In genomic region chr13:20332361-20333096, GRCh38 we compare ENCODE assay signal across 14 cellular contexts.
DNase-seq lines count a peak whose midpoint lies in the region; ATAC-seq and TF ChIP-seq lines count a peak whose summit lies in the region.
"Had no signal": no experiment of that assay in that cellular context is flagged by ENCODE, and none has a peak within 500 bp of the region (broad histone marks: within the 10 kb centered on the region; RNA-seq: fewer than 3 reads in every experiment).

No MANE protein-coding gene starts in this region.

- intact Hi-C loops in right cardiac atrium (cut with DNase I) (no loop called here), cardiac septum (cut with DNase I) (no loop called here), mammary epithelial cell (cut with micrococcal nuclease) (no loop called here), lower lobe of right lung (cut with DNase I) (no loop called here)

- ATAC-seq in right cardiac atrium (peak; percentile 29 to 32), lower lobe of right lung (peak; percentile 51 to 61), GM18873 (IDR thresholded peaks at IDR 0.05; ENCODE audit: low FRiP score, unreplicated experiment) (no peak)
- ATAC-seq: PC-3 had no signal

- dilution Hi-C loops in mammary epithelial cell (cut with HindIII; ENCODE audit: low sequenced_read_pairs), result no loop called here

- no peak overlapping the region for H3K27ac Mint-ChIP-seq in osteocyte (ENCODE audit: unreplicated experiment)
- H3K27ac Mint-ChIP-seq: nephron progenitor cell; stimulated activated naive CD8-positive, alpha-beta T cell treated with anti-CD3 and anti-CD28 coated beads, Interleukin-15, Interleukin-2, amounts not matched to agents 100 ng/mL and 50 ng/mL, for 24 hours had no signal

- no peak for TF ChIP-seq CTCF in mammary epithelial cell (conservative IDR thresholded peaks at IDR 0.05 in 1 of 2, IDR thresholded peaks at IDR 0.05 in 1 of 2; ENCODE audit: extremely low read depth in 1 of 2, insufficient read depth in 1 of 2, low read depth in 1 of 2, low read length in 2 of 2)
- TF ChIP-seq CTCF in lower lobe of right lung (IDR thresholded peaks at IDR 0.05), result no peak
- TF ChIP-seq CTCF in osteocyte (IDR thresholded peaks at IDR 0.05), result no peak

- no peaks in the 10 kb centered on the region for H3K36me3 Mint-ChIP-seq in osteocyte (ENCODE audit: unreplicated experiment)

- no peak overlapping the region for H3K4me3 Mint-ChIP-seq in osteocyte (ENCODE audit: unreplicated experiment)
- H3K4me3 Mint-ChIP-seq: nephron progenitor cell; stimulated activated naive CD8-positive, alpha-beta T cell treated with anti-CD3 and anti-CD28 coated beads, Interleukin-15, Interleukin-2, amounts not matched to agents 100 ng/mL and 50 ng/mL, for 24 hours had no signal

- H3K27ac ChIP-seq in right cardiac atrium (ENCODE audit: low read length) (no peak overlapping the region), mammary epithelial cell (ENCODE audit: insufficient read depth, low read depth, low read length) (no peak overlapping the region), lower lobe of right lung (no peak overlapping the region)

- 37% methylated on average over 7 of the region's 7 CpGs for WGBS in right cardiac atrium
- WGBS in mammary epithelial cell (ENCODE audit: low coverage, missing lambda C conversion rate), result 48% methylated on average over 7 of the region's 7 CpGs

- no peaks in the 10 kb centered on the region for H3K79me2 ChIP-seq in mammary epithelial cell (ENCODE audit: insufficient read depth, low read length)

- H3K4me3 ChIP-seq in right cardiac atrium (ENCODE audit: low read length) (no peak overlapping the region), mammary epithelial cell (replicated peaks in 1 of 3; ENCODE audit: insufficient read depth in 1 of 3, low read depth in 2 of 3, low read length in 3 of 3) (no peak overlapping the region), lower lobe of right lung (no peak overlapping the region)
- H3K4me3 ChIP-seq: MG63 had no signal

- H3K9me3 ChIP-seq in right cardiac atrium (ENCODE audit: control insufficient read depth, low read length), result no peaks in the 10 kb centered on the region
- no peaks in the 10 kb centered on the region for H3K9me3 ChIP-seq in mammary epithelial cell (replicated peaks; ENCODE audit: insufficient read depth, low read length)
- H3K9me3 ChIP-seq in lower lobe of right lung, result no peaks in the 10 kb centered on the region
- H3K9me3 ChIP-seq: MG63 had no signal

- H3K27me3 Mint-ChIP-seq in osteocyte (ENCODE audit: unreplicated experiment), result peaks cover 57% of the 10 kb centered on the region
- H3K27me3 Mint-ChIP-seq: stimulated activated naive CD8-positive, alpha-beta T cell treated with anti-CD3 and anti-CD28 coated beads, Interleukin-15, Interleukin-2, amounts not matched to agents 100 ng/mL and 50 ng/mL, for 24 hours had no signal

- no peak overlapping the region for H3K9ac ChIP-seq in mammary epithelial cell (ENCODE audit: insufficient read depth, low read length)

- CTCF ChIA-PET in mammary epithelial cell (lab: Charles Lee; ENCODE audit: low non-redundant PET), result no interaction called here

- H3K4me1 ChIP-seq in right cardiac atrium (ENCODE audit: control insufficient read depth, insufficient read depth, low read length), result no peaks in the 10 kb centered on the region
- peaks cover 6% of the 10 kb centered on the region for H3K4me1 ChIP-seq in mammary epithelial cell (ENCODE audit: insufficient read depth, low read length)
- peaks cover 5% of the 10 kb centered on the region for H3K4me1 ChIP-seq in lower lobe of right lung

- DNase-seq in right cardiac atrium (no peak), cardiac septum (ENCODE audit: low spot score) (no peak), mammary epithelial cell (peak; percentile 45), lower lobe of right lung (no peak), osteocyte (ENCODE audit: extremely low spot score, unreplicated experiment) (no peak)
- DNase-seq in stimulated activated CD8-positive, alpha-beta memory T cell treated with anti-CD3 and anti-CD28 coated beads, Interleukin-4, amount 100 ng/mL, for 48 hours, result no peak
- DNase-seq in activated CD4-positive, alpha-beta T cell treated with anti-CD3 and anti-CD28 coated beads, Interleukin-2, amount 50 U/mL, for 4 hours, result no peak
- DNase-seq: Calu3, hippocampal formation, MG63, nephron progenitor cell, PC-3 had no signal

- no TSS peak for BruUV-seq in mammary epithelial cell (replicated peaks; lab: Mats Ljungman, UMichigan)

- no peaks in the 10 kb centered on the region for H3K4me1 Mint-ChIP-seq in osteocyte (ENCODE audit: unreplicated experiment)

- no peak overlapping the region for H3K4me2 ChIP-seq in mammary epithelial cell (ENCODE audit: insufficient read depth, low read depth, low read length)

- no peaks in the 10 kb centered on the region for H3K9me3 Mint-ChIP-seq in osteocyte (ENCODE audit: unreplicated experiment)

- in situ Hi-C loops in mammary epithelial cell (cut with MboI; ENCODE audit: low sequenced_read_pairs in 2 of 2), result no loop called here

- H3K27me3 ChIP-seq in right cardiac atrium (ENCODE audit: control insufficient read depth, insufficient read depth) (no peaks in the 10 kb centered on the region), mammary epithelial cell (ENCODE audit: insufficient read depth, low read length) (no peaks in the 10 kb centered on the region), lower lobe of right lung (ENCODE audit: low read depth) (no peaks in the 10 kb centered on the region)
- H3K27me3 ChIP-seq: MG63 had no signal

- no peaks in the 10 kb centered on the region for H4K20me1 ChIP-seq in mammary epithelial cell (ENCODE audit: insufficient read depth, low read length)

- H3K36me3 ChIP-seq in mammary epithelial cell (ENCODE audit: insufficient read depth, low read length) (no peaks in the 10 kb centered on the region), lower lobe of right lung (no peaks in the 10 kb centered on the region)
- H3K36me3 ChIP-seq: MG63 had no signal

- peak overlapping the region; percentile 60 for H2AFZ ChIP-seq in mammary epithelial cell (ENCODE audit: low read depth, low read length)
